ENCODE assay signal across 28 cellular contexts in genomic region chr18:74831571-74832250, GRCh38.
DNase-seq lines count a peak whose midpoint lies in the region; FAIRE-seq and TF ChIP-seq lines count a peak whose summit lies in the region.
"Had no signal": no experiment of that assay in that cellular context is flagged by ENCODE, and none has a peak within 500 bp of the region (broad histone marks: within the 10 kb centered on the region; RNA-seq: fewer than 3 reads in every experiment).

No MANE protein-coding gene starts in this region.

- H3K27ac Mint-ChIP-seq in CD14-positive monocyte, result peak overlapping the region in 1 of 7 donors; percentile 73
- H3K27ac Mint-ChIP-seq: activated naive CD4-positive, alpha-beta T cell treated with anti-CD3 and anti-CD28 coated beads, Interleukin-2, amount 10 ng/mL, durations not matched to agents 7 days and 5 days; naive B cell had no signal

- no peak overlapping the region for H4K91ac ChIP-seq in trophoblast cell (ENCODE audit: low read depth, low read length)

- H3K4ac ChIP-seq in trophoblast cell (ENCODE audit: low read depth, low read length), result peak overlapping the region; percentile 3

- H3K23ac ChIP-seq in trophoblast cell (ENCODE audit: low read length), result no peak overlapping the region

- H3K79me2 ChIP-seq in trophoblast cell (ENCODE audit: control insufficient read depth, insufficient read depth, low read length, poor library complexity) (peaks cover 1% of the 10 kb centered on the region), hepatocyte (no peaks in the 10 kb centered on the region)

- H3K9ac ChIP-seq in trophoblast cell (ENCODE audit: low read length), result no peak overlapping the region

- peak overlapping the region; percentile 8 for H2BK120ac ChIP-seq in trophoblast cell (ENCODE audit: insufficient read depth, low read length, poor library complexity)

- no peaks in the 10 kb centered on the region for H3K9me3 ChIP-seq in trophoblast cell (ENCODE audit: insufficient read depth, low read depth, low read length)
- H3K9me3 ChIP-seq in hepatocyte (ENCODE audit: low read depth), result no peaks in the 10 kb centered on the region

- no peak overlapping the region for H2AFZ ChIP-seq in trophoblast cell (ENCODE audit: insufficient read depth, low read length, poor library complexity)
- H2AFZ ChIP-seq in hepatocyte, result no peak overlapping the region

- H3K4me3 ChIP-seq in bronchial epithelial cell (ENCODE audit: low read depth, low read length) (no peak overlapping the region), trophoblast cell (ENCODE audit: low read depth, low read length) (no peak overlapping the region), hepatocyte (no peak overlapping the region)
- H3K4me3 ChIP-seq: GM12878, skin epidermis had no signal

- H3K36me3 Mint-ChIP-seq in CD14-positive monocyte, result peaks cover 4 to 6% of the 10 kb centered on the region in 2 donors
- H3K36me3 Mint-ChIP-seq: activated naive CD4-positive, alpha-beta T cell treated with anti-CD3 and anti-CD28 coated beads, Interleukin-2, amount 10 ng/mL, durations not matched to agents 7 days and 5 days had no signal

- FAIRE-seq in bronchial epithelial cell (lab: Jason Lieb, UNC), result peak; percentile 89
- FAIRE-seq: GM12878 had no signal

- peaks cover 5% of the 10 kb centered on the region for H3K4me1 Mint-ChIP-seq in CD14-positive monocyte
- H3K4me1 Mint-ChIP-seq: activated naive CD4-positive, alpha-beta T cell treated with anti-CD3 and anti-CD28 coated beads, Interleukin-2, amount 10 ng/mL, durations not matched to agents 7 days and 5 days had no signal

- H3K4me2 ChIP-seq in trophoblast cell (ENCODE audit: low read length) (no peak overlapping the region), hepatocyte (no peak overlapping the region)

- H3K27me3 Mint-ChIP-seq in CD14-positive monocyte (ENCODE audit: low read depth in 3 of 3), result peaks cover 0 to 4% (median 0%) of the 10 kb centered on the region in 3 donors
- H3K27me3 Mint-ChIP-seq: activated naive CD4-positive, alpha-beta T cell treated with anti-CD3 and anti-CD28 coated beads, Interleukin-2, amount 10 ng/mL, durations not matched to agents 7 days and 5 days; naive B cell had no signal

- DNase-seq in NCI-H510A treated with DMSO at 0.1 percent for 48 hours (lab: John Stamatoyannopoulos, UW) (peak; percentile 41), NCI-H510A (lab: John Stamatoyannopoulos, UW) (no peak), NCI-H2171 (lab: John Stamatoyannopoulos, UW) (peak; percentile 7), bronchial epithelial cell (ENCODE audit: low read depth) (peak; percentile 74), trophoblast cell (no peak), hepatocyte (ENCODE audit: low spot score) (no peak), CD14-positive monocyte (ENCODE audit: low spot score) (no peak), Ammon's horn (ENCODE audit: low spot score) (no peak)
- DNase-seq: 8988T; activated CD4-positive, alpha-beta T cell treated with anti-CD3 and anti-CD28 coated beads for 48 hours; activated naive CD4-positive, alpha-beta T cell treated with anti-CD3 and anti-CD28 coated beads, Interleukin-2, amount 10 ng/mL, durations not matched to agents 7 days and 5 days; AML-193; central memory CD4-positive, alpha-beta T cell; dermis blood vessel endothelial cell; DMS79 treated with DMSO at 0.1 percent for 48 hours; H7; head of caudate nucleus; Karpas-422; mesendoderm; naive B cell; NCI-H1092; NCI-H1930; NK-92 treated with Interleukin-12 subunit alpha and Interleukin-12 subunit beta, amount 100 ng/mL, for 24 hours; nucleus accumbens; stimulated activated CD4-positive, alpha-beta T cell treated with anti-CD3 and anti-CD28 coated beads, Interleukin-1b, Interleukin-23, amount 100 ng/mL, for 48 hours; T-helper 2 cell had no signal

- H2BK12ac ChIP-seq in trophoblast cell (ENCODE audit: low read length), result peak overlapping the region; percentile 9

- no peak overlapping the region for H4K12ac ChIP-seq in trophoblast cell (ENCODE audit: low read depth, low read length)

- no peak overlapping the region for H2BK5ac ChIP-seq in trophoblast cell (ENCODE audit: low read depth, low read length, poor library complexity)

- H3K27me3 ChIP-seq in bronchial epithelial cell (ENCODE audit: control insufficient read depth, insufficient read depth, low read length), result no peaks in the 10 kb centered on the region
- no peaks in the 10 kb centered on the region for H3K27me3 ChIP-seq in trophoblast cell (ENCODE audit: insufficient read depth, low read length)
- no peaks in the 10 kb centered on the region for H3K27me3 ChIP-seq in hepatocyte

- no peak overlapping the region for H3K27ac ChIP-seq in trophoblast cell (ENCODE audit: low read depth, low read length)
- H3K27ac ChIP-seq in hepatocyte, result no peak overlapping the region
- H3K27ac ChIP-seq: skin epidermis had no signal

- no peak for TF ChIP-seq CTCF in bronchial epithelial cell (IDR thresholded peaks at IDR 0.05; ENCODE audit: insufficient read depth, low read length, severe bottlenecking)
- no peak for TF ChIP-seq CTCF in hepatocyte (IDR thresholded peaks at IDR 0.05; ENCODE audit: poor library complexity)
- TF ChIP-seq CTCF in CD14-positive monocyte (IDR thresholded peaks at IDR 0.05), result no peak

- no CpG with 5 or more reads among the region's 13 CpGs for WGBS in trophoblast cell (ENCODE audit: extremely low coverage, insufficient coverage, insufficient read length)
- WGBS in hepatocyte (ENCODE audit: low lambda C conversion rate, missing lambda C conversion rate), result 88% methylated on average over 13 of the region's 13 CpGs

- no peaks in the 10 kb centered on the region for H4K20me1 ChIP-seq in hepatocyte (ENCODE audit: insufficient read depth, poor library complexity, severe bottlenecking)

- peak overlapping the region; percentile 13 for H2AK5ac ChIP-seq in trophoblast cell (ENCODE audit: low read length)

- no peak overlapping the region for H4K8ac ChIP-seq in trophoblast cell (ENCODE audit: low read depth, low read length)

- no peaks in the 10 kb centered on the region for H3K36me3 ChIP-seq in bronchial epithelial cell (ENCODE audit: control insufficient read depth, insufficient read depth, low read length)
- H3K36me3 ChIP-seq in trophoblast cell (ENCODE audit: control insufficient read depth in 1 of 2, insufficient read depth in 2 of 2, low read length in 2 of 2), result no peaks in the 10 kb centered on the region
- H3K36me3 ChIP-seq in hepatocyte (replicated peaks; ENCODE audit: insufficient read depth, low read depth), result no peaks in the 10 kb centered on the region

- no peak overlapping the region for H3K4me3 Mint-ChIP-seq in CD14-positive monocyte
- H3K4me3 Mint-ChIP-seq: activated naive CD4-positive, alpha-beta T cell treated with anti-CD3 and anti-CD28 coated beads, Interleukin-2, amount 10 ng/mL, durations not matched to agents 7 days and 5 days had no signal

- peak overlapping the region; percentile 8 for H3K18ac ChIP-seq in trophoblast cell (ENCODE audit: low read length)

- H3K4me1 ChIP-seq in trophoblast cell (ENCODE audit: control insufficient read depth in 1 of 2, insufficient read depth in 2 of 2, low read length in 2 of 2), result peaks cover 15 to 19% of the 10 kb centered on the region in 2 experiments
- H3K4me1 ChIP-seq in hepatocyte (ENCODE audit: insufficient read depth), result peaks cover 4% of the 10 kb centered on the region

- H3K9me3 Mint-ChIP-seq in CD14-positive monocyte, result no peaks in the 10 kb centered on the region
- H3K9me3 Mint-ChIP-seq: activated naive CD4-positive, alpha-beta T cell treated with anti-CD3 and anti-CD28 coated beads, Interleukin-2, amount 10 ng/mL, durations not matched to agents 7 days and 5 days had no signal

- H3K14ac ChIP-seq in trophoblast cell (ENCODE audit: low read length), result peak overlapping the region; percentile 21

- no peaks in the 10 kb centered on the region for H3K9me2 ChIP-seq in hepatocyte (replicated peaks; ENCODE audit: insufficient read depth)

- intact Hi-C loops in CD14-positive monocyte (cut with micrococcal nuclease), result loop anchor here in 1 of 2 donors (5.0 kb wide), 1 partner anchor 606 kb away; no protein-coding TSS in a partner anchor

- H3K79me1 ChIP-seq in trophoblast cell (ENCODE audit: low read length), result peaks cover 14% of the 10 kb centered on the region

Comparison
In these comparisons a context has a peak if more than half of its experiments do, and no peak if none do; other contexts are left out.
1. DNase-seq: peak in NCI-H510A treated with DMSO at 0.1 percent for 48 hours (single experiment), NCI-H2171 (single experiment) and bronchial epithelial cell (single experiment); none in NCI-H510A (single experiment), trophoblast cell (0 of 2), hepatocyte (single experiment), CD14-positive monocyte (single experiment) and Ammon's horn (single experiment).